In the genomic region with DNA sequence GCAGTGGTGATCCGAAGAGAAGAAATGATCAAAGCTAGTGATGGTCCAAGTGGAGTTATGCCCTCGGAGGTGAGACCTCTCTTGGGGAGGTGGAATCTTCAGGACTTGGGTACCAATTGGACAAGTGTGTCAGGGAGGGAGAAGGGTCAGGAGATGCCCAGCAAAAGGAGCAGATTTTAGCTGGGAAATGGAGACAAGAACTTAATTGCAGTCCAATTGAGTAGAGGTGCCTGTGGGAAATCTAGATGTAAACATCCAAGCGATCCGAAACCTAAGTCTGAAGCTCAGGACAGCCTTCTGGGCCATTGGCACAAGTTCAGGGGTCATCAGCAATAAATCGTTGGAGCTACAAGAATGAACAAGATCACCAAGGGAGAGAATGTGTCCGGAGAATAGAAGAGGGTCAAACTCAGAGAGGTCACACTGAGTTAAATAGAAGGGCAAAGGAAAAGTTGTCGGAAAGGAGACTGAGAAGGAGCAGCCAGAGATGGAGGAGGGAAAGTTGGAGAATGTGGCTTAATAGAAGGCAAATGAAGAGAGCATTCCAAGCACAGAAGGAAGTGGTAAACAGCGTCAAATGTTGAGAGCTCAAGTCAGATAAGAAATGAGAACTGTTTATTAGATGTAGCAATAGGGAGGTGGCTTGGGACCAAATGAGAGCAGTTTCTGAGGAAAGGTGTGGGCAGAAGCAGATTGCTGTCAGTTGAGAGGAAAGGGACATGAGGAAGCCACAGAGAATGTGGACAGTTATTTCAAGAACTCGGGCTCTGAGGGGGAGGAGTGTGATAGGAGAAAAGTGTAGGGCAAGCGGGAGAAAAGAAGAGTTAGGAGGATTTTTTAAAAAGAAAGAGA, we compare ENCODE assay signal across 1 cellular context.
TF ChIP-seq lines count a peak whose summit lies in the region.

No MANE protein-coding gene starts in this region.

TF ChIP-seq in K562, 482 proteins besides CTCF, POLR2A, EP300 and RAD21 (continued from another document and continues in another):
- TF ChIP-seq, protein P1, sequence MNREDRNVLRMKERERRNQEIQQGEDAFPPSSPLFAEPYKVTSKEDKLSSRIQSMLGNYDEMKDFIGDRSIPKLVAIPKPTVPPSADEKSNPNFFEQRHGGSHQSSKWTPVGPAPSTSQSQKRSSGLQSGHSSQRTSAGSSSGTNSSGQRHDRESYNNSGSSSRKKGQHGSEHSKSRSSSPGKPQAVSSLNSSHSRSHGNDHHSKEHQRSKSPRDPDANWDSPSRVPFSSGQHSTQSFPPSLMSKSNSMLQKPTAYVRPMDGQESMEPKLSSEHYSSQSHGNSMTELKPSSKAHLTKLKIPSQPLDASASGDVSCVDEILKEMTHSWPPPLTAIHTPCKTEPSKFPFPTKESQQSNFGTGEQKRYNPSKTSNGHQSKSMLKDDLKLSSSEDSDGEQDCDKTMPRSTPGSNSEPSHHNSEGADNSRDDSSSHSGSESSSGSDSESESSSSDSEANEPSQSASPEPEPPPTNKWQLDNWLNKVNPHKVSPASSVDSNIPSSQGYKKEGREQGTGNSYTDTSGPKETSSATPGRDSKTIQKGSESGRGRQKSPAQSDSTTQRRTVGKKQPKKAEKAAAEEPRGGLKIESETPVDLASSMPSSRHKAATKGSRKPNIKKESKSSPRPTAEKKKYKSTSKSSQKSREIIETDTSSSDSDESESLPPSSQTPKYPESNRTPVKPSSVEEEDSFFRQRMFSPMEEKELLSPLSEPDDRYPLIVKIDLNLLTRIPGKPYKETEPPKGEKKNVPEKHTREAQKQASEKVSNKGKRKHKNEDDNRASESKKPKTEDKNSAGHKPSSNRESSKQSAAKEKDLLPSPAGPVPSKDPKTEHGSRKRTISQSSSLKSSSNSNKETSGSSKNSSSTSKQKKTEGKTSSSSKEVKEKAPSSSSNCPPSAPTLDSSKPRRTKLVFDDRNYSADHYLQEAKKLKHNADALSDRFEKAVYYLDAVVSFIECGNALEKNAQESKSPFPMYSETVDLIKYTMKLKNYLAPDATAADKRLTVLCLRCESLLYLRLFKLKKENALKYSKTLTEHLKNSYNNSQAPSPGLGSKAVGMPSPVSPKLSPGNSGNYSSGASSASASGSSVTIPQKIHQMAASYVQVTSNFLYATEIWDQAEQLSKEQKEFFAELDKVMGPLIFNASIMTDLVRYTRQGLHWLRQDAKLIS (CRISPR knock-in tag; IDR thresholded peaks at IDR 0.05), result no peak
- TF ChIP-seq, protein P2, sequence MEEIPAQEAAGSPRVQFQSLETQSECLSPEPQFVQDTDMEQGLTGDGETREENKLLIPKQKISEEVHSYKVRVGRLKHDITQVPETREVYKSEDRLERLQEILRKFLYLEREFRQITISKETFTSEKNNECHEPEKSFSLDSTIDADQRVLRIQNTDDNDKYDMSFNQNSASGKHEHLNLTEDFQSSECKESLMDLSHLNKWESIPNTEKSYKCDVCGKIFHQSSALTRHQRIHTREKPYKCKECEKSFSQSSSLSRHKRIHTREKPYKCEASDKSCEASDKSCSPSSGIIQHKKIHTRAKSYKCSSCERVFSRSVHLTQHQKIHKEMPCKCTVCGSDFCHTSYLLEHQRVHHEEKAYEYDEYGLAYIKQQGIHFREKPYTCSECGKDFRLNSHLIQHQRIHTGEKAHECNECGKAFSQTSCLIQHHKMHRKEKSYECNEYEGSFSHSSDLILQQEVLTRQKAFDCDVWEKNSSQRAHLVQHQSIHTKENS (CRISPR knock-in tag; IDR thresholded peaks at IDR 0.05), result no peak
- TF ChIP-seq HNRNPH1 (optimal IDR thresholded peaks at IDR 0.05; ENCODE audit: low read depth, low read length) (no peak), SMARCC2 (IDR thresholded peaks at IDR 0.05; ENCODE audit: low read depth) (peak; percentile 36; the same call in 1 of the 2 replicates), CC2D1A (IDR thresholded peaks at IDR 0.05) (no peak; the same call in 1 of the 2 replicates), DMBX1 (CRISPR knock-in tag; IDR thresholded peaks at IDR 0.05; ENCODE audit: borderline replicate concordance) (peak; percentile 17; the same call in 1 of the 2 replicates), ZNF778 (CRISPR knock-in tag; IDR thresholded peaks at IDR 0.05) (no peak), ZNF239 (CRISPR knock-in tag; IDR thresholded peaks at IDR 0.05) (no peak), ZNF507 (tag; conservative IDR thresholded peaks at IDR 0.05) (no peak), SRSF7 (optimal IDR thresholded peaks at IDR 0.05; ENCODE audit: low read depth, low read length) (no peak), ZNF644 (tag; IDR thresholded peaks at IDR 0.05; ENCODE audit: low read depth) (peak; percentile 49; the same call in 1 of the 2 replicates), KAT2B (IDR thresholded peaks at IDR 0.05; ENCODE audit: low read depth, low read length) (no peak), MIER1 (IDR thresholded peaks at IDR 0.05; ENCODE audit: low read depth) (no peak), TAF7 (tag; IDR thresholded peaks at IDR 0.05) (no peak), SMARCB1 (IDR thresholded peaks at IDR 0.05; ENCODE audit: insufficient read length, low read depth) (no peak), IFI16 (CRISPR knock-in tag; IDR thresholded peaks at IDR 0.05) (no peak), SMAD4 (CRISPR knock-in tag; conservative IDR thresholded peaks at IDR 0.05) (peak; percentile 25; the same call in 1 of the 2 replicates), ZNF175 (CRISPR knock-in tag; IDR thresholded peaks at IDR 0.05; ENCODE audit: low read depth) (peak; percentile 86), ELF2 (CRISPR knock-in tag; IDR thresholded peaks at IDR 0.05) (no peak), CREBBP (IDR thresholded peaks at IDR 0.05; ENCODE audit: low read depth, low read length) (no peak), ZNF551 (CRISPR knock-in tag; IDR thresholded peaks at IDR 0.05) (no peak), SP1 (CRISPR knock-in tag; IDR thresholded peaks at IDR 0.05) (no peak), TCFL5 (CRISPR knock-in tag; conservative IDR thresholded peaks at IDR 0.05) (0 out of 2 replicates have a peak, but pooled peaks have one; percentile 4), TBL1XR1 (IDR thresholded peaks at IDR 0.05; ENCODE audit: low read length in 2 of 2) (no peak), MAFF (IDR thresholded peaks at IDR 0.05; ENCODE audit: low read length) (no peak), RBFOX2 (IDR thresholded peaks at IDR 0.05; ENCODE audit: low read depth, low read length) (no peak), ETV6 (IDR thresholded peaks at IDR 0.05; ENCODE audit: borderline replicate concordance in 1 of 2, low read depth in 2 of 2, low read length in 1 of 2) (peak in 1 of 2 experiments; percentile 86; a peak in 2 of 4 replicates), ETV6 (CRISPR knock-in tag; IDR thresholded peaks at IDR 0.05; ENCODE audit: borderline replicate concordance) (no peak), ZKSCAN8 (CRISPR knock-in tag; IDR thresholded peaks at IDR 0.05) (no peak), HNRNPK (IDR thresholded peaks at IDR 0.05; ENCODE audit: low read depth, low read length, poor library complexity, severe bottlenecking) (no peak)
- TF ChIP-seq, protein P3, sequence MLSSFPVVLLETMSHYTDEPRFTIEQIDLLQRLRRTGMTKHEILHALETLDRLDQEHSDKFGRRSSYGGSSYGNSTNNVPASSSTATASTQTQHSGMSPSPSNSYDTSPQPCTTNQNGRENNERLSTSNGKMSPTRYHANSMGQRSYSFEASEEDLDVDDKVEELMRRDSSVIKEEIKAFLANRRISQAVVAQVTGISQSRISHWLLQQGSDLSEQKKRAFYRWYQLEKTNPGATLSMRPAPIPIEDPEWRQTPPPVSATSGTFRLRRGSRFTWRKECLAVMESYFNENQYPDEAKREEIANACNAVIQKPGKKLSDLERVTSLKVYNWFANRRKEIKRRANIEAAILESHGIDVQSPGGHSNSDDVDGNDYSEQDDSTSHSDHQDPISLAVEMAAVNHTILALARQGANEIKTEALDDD (IDR thresholded peaks at IDR 0.05), result no peak
- TF ChIP-seq, protein P4, sequence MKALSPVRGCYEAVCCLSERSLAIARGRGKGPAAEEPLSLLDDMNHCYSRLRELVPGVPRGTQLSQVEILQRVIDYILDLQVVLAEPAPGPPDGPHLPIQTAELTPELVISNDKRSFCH (CRISPR knock-in tag; IDR thresholded peaks at IDR 0.05), result no peak
- TF ChIP-seq, protein P4 (tag; IDR thresholded peaks at IDR 0.05), result no peak
- TF ChIP-seq, protein P5, sequence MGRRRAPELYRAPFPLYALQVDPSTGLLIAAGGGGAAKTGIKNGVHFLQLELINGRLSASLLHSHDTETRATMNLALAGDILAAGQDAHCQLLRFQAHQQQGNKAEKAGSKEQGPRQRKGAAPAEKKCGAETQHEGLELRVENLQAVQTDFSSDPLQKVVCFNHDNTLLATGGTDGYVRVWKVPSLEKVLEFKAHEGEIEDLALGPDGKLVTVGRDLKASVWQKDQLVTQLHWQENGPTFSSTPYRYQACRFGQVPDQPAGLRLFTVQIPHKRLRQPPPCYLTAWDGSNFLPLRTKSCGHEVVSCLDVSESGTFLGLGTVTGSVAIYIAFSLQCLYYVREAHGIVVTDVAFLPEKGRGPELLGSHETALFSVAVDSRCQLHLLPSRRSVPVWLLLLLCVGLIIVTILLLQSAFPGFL (CRISPR knock-in tag; IDR thresholded peaks at IDR 0.05), result no peak
- TF ChIP-seq, protein P6, sequence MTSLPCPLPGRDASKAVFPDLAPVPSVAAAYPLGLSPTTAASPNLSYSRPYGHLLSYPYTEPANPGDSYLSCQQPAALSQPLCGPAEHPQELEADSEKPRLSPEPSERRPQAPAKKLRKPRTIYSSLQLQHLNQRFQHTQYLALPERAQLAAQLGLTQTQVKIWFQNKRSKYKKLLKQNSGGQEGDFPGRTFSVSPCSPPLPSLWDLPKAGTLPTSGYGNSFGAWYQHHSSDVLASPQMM (CRISPR knock-in tag; IDR thresholded peaks at IDR 0.05), result no peak
- TF ChIP-seq, protein P7, sequence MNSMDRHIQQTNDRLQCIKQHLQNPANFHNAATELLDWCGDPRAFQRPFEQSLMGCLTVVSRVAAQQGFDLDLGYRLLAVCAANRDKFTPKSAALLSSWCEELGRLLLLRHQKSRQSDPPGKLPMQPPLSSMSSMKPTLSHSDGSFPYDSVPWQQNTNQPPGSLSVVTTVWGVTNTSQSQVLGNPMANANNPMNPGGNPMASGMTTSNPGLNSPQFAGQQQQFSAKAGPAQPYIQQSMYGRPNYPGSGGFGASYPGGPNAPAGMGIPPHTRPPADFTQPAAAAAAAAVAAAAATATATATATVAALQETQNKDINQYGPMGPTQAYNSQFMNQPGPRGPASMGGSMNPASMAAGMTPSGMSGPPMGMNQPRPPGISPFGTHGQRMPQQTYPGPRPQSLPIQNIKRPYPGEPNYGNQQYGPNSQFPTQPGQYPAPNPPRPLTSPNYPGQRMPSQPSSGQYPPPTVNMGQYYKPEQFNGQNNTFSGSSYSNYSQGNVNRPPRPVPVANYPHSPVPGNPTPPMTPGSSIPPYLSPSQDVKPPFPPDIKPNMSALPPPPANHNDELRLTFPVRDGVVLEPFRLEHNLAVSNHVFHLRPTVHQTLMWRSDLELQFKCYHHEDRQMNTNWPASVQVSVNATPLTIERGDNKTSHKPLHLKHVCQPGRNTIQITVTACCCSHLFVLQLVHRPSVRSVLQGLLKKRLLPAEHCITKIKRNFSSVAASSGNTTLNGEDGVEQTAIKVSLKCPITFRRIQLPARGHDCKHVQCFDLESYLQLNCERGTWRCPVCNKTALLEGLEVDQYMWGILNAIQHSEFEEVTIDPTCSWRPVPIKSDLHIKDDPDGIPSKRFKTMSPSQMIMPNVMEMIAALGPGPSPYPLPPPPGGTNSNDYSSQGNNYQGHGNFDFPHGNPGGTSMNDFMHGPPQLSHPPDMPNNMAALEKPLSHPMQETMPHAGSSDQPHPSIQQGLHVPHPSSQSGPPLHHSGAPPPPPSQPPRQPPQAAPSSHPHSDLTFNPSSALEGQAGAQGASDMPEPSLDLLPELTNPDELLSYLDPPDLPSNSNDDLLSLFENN (IDR thresholded peaks at IDR 0.05; ENCODE audit: low read depth in 2 of 2, low read length in 2 of 2), result no peak
- TF ChIP-seq, protein P8, sequence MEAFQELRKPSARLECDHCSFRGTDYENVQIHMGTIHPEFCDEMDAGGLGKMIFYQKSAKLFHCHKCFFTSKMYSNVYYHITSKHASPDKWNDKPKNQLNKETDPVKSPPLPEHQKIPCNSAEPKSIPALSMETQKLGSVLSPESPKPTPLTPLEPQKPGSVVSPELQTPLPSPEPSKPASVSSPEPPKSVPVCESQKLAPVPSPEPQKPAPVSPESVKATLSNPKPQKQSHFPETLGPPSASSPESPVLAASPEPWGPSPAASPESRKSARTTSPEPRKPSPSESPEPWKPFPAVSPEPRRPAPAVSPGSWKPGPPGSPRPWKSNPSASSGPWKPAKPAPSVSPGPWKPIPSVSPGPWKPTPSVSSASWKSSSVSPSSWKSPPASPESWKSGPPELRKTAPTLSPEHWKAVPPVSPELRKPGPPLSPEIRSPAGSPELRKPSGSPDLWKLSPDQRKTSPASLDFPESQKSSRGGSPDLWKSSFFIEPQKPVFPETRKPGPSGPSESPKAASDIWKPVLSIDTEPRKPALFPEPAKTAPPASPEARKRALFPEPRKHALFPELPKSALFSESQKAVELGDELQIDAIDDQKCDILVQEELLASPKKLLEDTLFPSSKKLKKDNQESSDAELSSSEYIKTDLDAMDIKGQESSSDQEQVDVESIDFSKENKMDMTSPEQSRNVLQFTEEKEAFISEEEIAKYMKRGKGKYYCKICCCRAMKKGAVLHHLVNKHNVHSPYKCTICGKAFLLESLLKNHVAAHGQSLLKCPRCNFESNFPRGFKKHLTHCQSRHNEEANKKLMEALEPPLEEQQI (IDR thresholded peaks at IDR 0.05), result no peak
- TF ChIP-seq, protein P9, sequence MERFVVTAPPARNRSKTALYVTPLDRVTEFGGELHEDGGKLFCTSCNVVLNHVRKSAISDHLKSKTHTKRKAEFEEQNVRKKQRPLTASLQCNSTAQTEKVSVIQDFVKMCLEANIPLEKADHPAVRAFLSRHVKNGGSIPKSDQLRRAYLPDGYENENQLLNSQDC (CRISPR knock-in tag; IDR thresholded peaks at IDR 0.05), result no peak
- TF ChIP-seq, protein P10, sequence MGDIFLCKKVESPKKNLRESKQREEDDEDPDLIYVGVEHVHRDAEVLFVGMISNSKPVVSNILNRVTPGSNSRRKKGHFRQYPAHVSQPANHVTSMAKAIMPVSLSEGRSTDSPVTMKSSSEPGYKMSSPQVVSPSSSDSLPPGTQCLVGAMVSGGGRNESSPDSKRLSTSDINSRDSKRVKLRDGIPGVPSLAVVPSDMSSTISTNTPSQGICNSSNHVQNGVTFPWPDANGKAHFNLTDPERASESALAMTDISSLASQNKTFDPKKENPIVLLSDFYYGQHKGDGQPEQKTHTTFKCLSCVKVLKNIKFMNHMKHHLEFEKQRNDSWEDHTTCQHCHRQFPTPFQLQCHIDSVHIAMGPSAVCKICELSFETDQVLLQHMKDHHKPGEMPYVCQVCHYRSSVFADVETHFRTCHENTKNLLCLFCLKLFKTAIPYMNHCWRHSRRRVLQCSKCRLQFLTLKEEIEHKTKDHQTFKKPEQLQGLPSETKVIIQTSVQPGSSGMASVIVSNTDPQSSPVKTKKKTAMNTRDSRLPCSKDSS (IDR thresholded peaks at IDR 0.05; ENCODE audit: low read depth, partially characterized antibody), result no peak
